In genomic region chr12:116610971-116611541, GRCh38 we compare ENCODE assay signal across 21 cellular contexts. TPM values are rescaled to one million over a fixed set of nuclear protein-coding genes. Genes with fewer than 3 reads are reported as not detected.
DNase-seq lines count a peak whose midpoint lies in the region; ATAC-seq and TF ChIP-seq lines count a peak whose summit lies in the region.
"Had no signal": no experiment of that assay in that cellular context is flagged by ENCODE, and none has a peak within 500 bp of the region (broad histone marks: within the 10 kb centered on the region; RNA-seq: fewer than 3 reads in every experiment).

No MANE protein-coding gene starts in this region.

- no peaks in the 10 kb centered on the region for H4K20me1 ChIP-seq in OCI-LY3 (ENCODE audit: insufficient read depth, low read length)

- ATAC-seq in stimulated activated naive CD8-positive, alpha-beta T cell treated with anti-CD3 and anti-CD28 coated beads, Interleukin-15, Interleukin-2, amounts not matched to agents 100 U/mL and 50 U/mL, for 24 hours = peak; percentile 61
- no peak for ATAC-seq in stimulated activated naive CD8-positive, alpha-beta T cell treated with anti-CD3 and anti-CD28 coated beads, Interleukin-15, amount 100 ng/mL, for 72 hours
- ATAC-seq: activated naive CD4-positive, alpha-beta T cell treated with anti-CD3 and anti-CD28 coated beads, Interleukin-2, amount 50 U/mL, for 72 hours had no signal

- no peak overlapping the region for H3K4me3 Mint-ChIP-seq in stimulated activated naive CD8-positive, alpha-beta T cell treated with anti-CD3 and anti-CD28 coated beads, Interleukin-15, amount 100 ng/mL, for 72 hours
- no peak overlapping the region for H3K4me3 Mint-ChIP-seq in CD4-positive, alpha-beta memory T cell
- H3K4me3 Mint-ChIP-seq: activated CD4-positive, alpha-beta T cell treated with anti-CD3 and anti-CD28 coated beads, Interleukin-2, amount 10 ng/mL, durations not matched to agents 7 days and 5 days; IgD-negative memory B cell had no signal

- CTCF ChIA-PET in A673 (lab: Charles Lee) = no interaction called here
- CTCF ChIA-PET in CD4-positive, alpha-beta memory T cell (lab: Charles Lee; ENCODE audit: partially characterized antibody) = interaction anchor here (0.6 to 1.2 kb wide), 4 partner anchors 123 to 375 kb away, joined by 3 to 4 read pairs (median 4); no protein-coding TSS in a partner anchor

- no TSS peak for BruUV-seq in A673 (replicated peaks; lab: Mats Ljungman, UMichigan)

- no peaks in the 10 kb centered on the region for H3K4me1 Mint-ChIP-seq in stimulated activated naive CD8-positive, alpha-beta T cell treated with anti-CD3 and anti-CD28 coated beads, Interleukin-15, amount 100 ng/mL, for 72 hours
- H3K4me1 Mint-ChIP-seq in CD4-positive, alpha-beta memory T cell = peaks cover 0 to 2% (median 0%) of the 10 kb centered on the region in 4 donors

- H3K36me3 ChIP-seq in OCI-LY3 (replicated peaks; ENCODE audit: low read depth, low read length) (no peaks in the 10 kb centered on the region), A673 (ENCODE audit: insufficient read depth, low read length, poor library complexity, severe bottlenecking) (no peaks in the 10 kb centered on the region)
- H3K36me3 ChIP-seq in CD4-positive, alpha-beta memory T cell (ENCODE audit: insufficient read depth, low read length) = no peaks in the 10 kb centered on the region
- H3K36me3 ChIP-seq: right lobe of liver had no signal

- H3K4me2 ChIP-seq in OCI-LY3 (ENCODE audit: low read length) = peak overlapping the region; percentile 12; the same call in 1 of the 2 replicates
- H3K4me2 ChIP-seq: SK-N-SH had no signal

- H3K27ac ChIP-seq in OCI-LY3 (ENCODE audit: low read length) = no peak overlapping the region
- no peak overlapping the region for H3K27ac ChIP-seq in A673 (ENCODE audit: low read depth, low read length, poor library complexity, severe bottlenecking)
- H3K27ac ChIP-seq in CD4-positive, alpha-beta memory T cell (ENCODE audit: low read depth, low read length) = no peak overlapping the region
- H3K27ac ChIP-seq: coronary artery, right lobe of liver had no signal

- H3K9me3 ChIP-seq in OCI-LY3 (ENCODE audit: insufficient read depth, low read length) = no peaks in the 10 kb centered on the region
- no peaks in the 10 kb centered on the region for H3K9me3 ChIP-seq in A673 (ENCODE audit: low read depth, low read length, poor library complexity, severe bottlenecking)
- no peaks in the 10 kb centered on the region for H3K9me3 ChIP-seq in CD4-positive, alpha-beta memory T cell (ENCODE audit: control insufficient read depth in 1 of 2, low read length in 2 of 2)
- H3K9me3 ChIP-seq: right lobe of liver, SK-N-SH had no signal

- H3K27ac Mint-ChIP-seq in stimulated activated naive CD8-positive, alpha-beta T cell treated with anti-CD3 and anti-CD28 coated beads, Interleukin-15, amount 100 ng/mL, for 72 hours = no peak overlapping the region
- no peak overlapping the region for H3K27ac Mint-ChIP-seq in CD4-positive, alpha-beta memory T cell
- H3K27ac Mint-ChIP-seq: activated CD4-positive, alpha-beta T cell treated with anti-CD3 and anti-CD28 coated beads, Interleukin-2, amount 10 ng/mL, durations not matched to agents 7 days and 5 days; IgD-negative memory B cell had no signal

- POLR2A ChIA-PET in A673 (lab: Charles Lee; ENCODE audit: low non-redundant PET) = no interaction called here
- POLR2A ChIA-PET in CD4-positive, alpha-beta memory T cell (lab: Charles Lee; ENCODE audit: partially characterized antibody) = no interaction called here

- H3K9ac ChIP-seq in OCI-LY3 (ENCODE audit: low read length) = no peak overlapping the region
- H3K9ac ChIP-seq: SK-N-SH had no signal

- TF ChIP-seq CTCF in OCI-LY3 (IDR thresholded peaks at IDR 0.05; ENCODE audit: low read depth, low read length) (no peak), A673 (conservative IDR thresholded peaks at IDR 0.05; ENCODE audit: low read depth, low read length) (no peak)

- H3K4me1 ChIP-seq in OCI-LY3 (ENCODE audit: low read length) (peaks cover 6% of the 10 kb centered on the region), A673 (ENCODE audit: insufficient read depth, low read length, poor library complexity, severe bottlenecking) (no peaks in the 10 kb centered on the region)
- no peaks in the 10 kb centered on the region for H3K4me1 ChIP-seq in CD4-positive, alpha-beta memory T cell (ENCODE audit: insufficient read depth, low read length)

- no peaks in the 10 kb centered on the region for H3K27me3 Mint-ChIP-seq in stimulated activated naive CD8-positive, alpha-beta T cell treated with anti-CD3 and anti-CD28 coated beads, Interleukin-15, amount 100 ng/mL, for 72 hours
- H3K27me3 Mint-ChIP-seq in CD4-positive, alpha-beta memory T cell = peaks cover 0 to 3% of the 10 kb centered on the region in 2 donors

- no peak overlapping the region for H2AFZ ChIP-seq in OCI-LY3 (ENCODE audit: low read depth, low read length)

- intact Hi-C loops in A673 (cut with micrococcal nuclease; ENCODE audit: unreplicated experiment) = no loop called here
- intact Hi-C loops in CD4-positive, alpha-beta memory T cell (cut with micrococcal nuclease) = no loop called here

- H3K4me3 ChIP-seq in OCI-LY3 (ENCODE audit: low read length) (no peak overlapping the region), A673 (ENCODE audit: low read depth, low read length, poor library complexity, severe bottlenecking) (no peak overlapping the region)
- no peak overlapping the region for H3K4me3 ChIP-seq in CD4-positive, alpha-beta memory T cell (ENCODE audit: low read length in 2 of 2)
- H3K4me3 ChIP-seq: coronary artery, right lobe of liver had no signal

- H3K27me3 ChIP-seq in OCI-LY3 (ENCODE audit: low read depth, low read length) (peaks cover 15% of the 10 kb centered on the region), A673 (replicated peaks; ENCODE audit: insufficient read depth, low read depth, low read length, poor library complexity) (no peaks in the 10 kb centered on the region)
- no peaks in the 10 kb centered on the region for H3K27me3 ChIP-seq in CD4-positive, alpha-beta memory T cell (ENCODE audit: insufficient read depth, low read length)
- H3K27me3 ChIP-seq: right lobe of liver had no signal

- H3K36me3 Mint-ChIP-seq in CD4-positive, alpha-beta memory T cell = no peaks in the 10 kb centered on the region
- H3K36me3 Mint-ChIP-seq: activated naive CD4-positive, alpha-beta T cell treated with anti-CD3 and anti-CD28 coated beads, Interleukin-2, amount 50 U/mL, for 72 hours had no signal

- H3K9me3 Mint-ChIP-seq in stimulated activated naive CD8-positive, alpha-beta T cell treated with anti-CD3 and anti-CD28 coated beads, Interleukin-15, amount 100 ng/mL, for 72 hours = no peaks in the 10 kb centered on the region
- H3K9me3 Mint-ChIP-seq in CD4-positive, alpha-beta memory T cell = peaks cover 0 to 3% (median 0%) of the 10 kb centered on the region in 8 donors
- H3K9me3 Mint-ChIP-seq: activated CD4-positive, alpha-beta T cell treated with anti-CD3 and anti-CD28 coated beads, Interleukin-2, amount 10 ng/mL, durations not matched to agents 7 days and 5 days; activated naive CD4-positive, alpha-beta T cell treated with anti-CD3 and anti-CD28 coated beads, Interleukin-2, amount 50 U/mL, for 72 hours; IgD-negative memory B cell had no signal

- no peak for DNase-seq in stimulated activated naive CD8-positive, alpha-beta T cell treated with anti-CD3 and anti-CD28 coated beads, Interleukin-15, Interleukin-2, amounts not matched to agents 100 U/mL and 50 U/mL, for 24 hours
- DNase-seq in stimulated activated naive CD8-positive, alpha-beta T cell treated with anti-CD3 and anti-CD28 coated beads, Interleukin-15, amount 100 ng/mL, for 72 hours = no peak
- DNase-seq in iris pigment epithelial cell (ENCODE audit: low read depth) (peak; percentile 12), A673 (ENCODE audit: low spot score) (no peak)
- no peak for DNase-seq in central memory CD4-positive, alpha-beta T cell
- no peak for DNase-seq in CD4-positive, alpha-beta memory T cell
- DNase-seq: activated CD4-positive, alpha-beta T cell treated with anti-CD3 and anti-CD28 coated beads, Interleukin-2, amount 10 ng/mL, durations not matched to agents 7 days and 5 days; activated T-cell treated with anti-CD3 and anti-CD28 coated beads, Interleukin-2, amount 50 U/mL, for 1 hour; foreskin melanocyte; H7; NCI-H1048; NCI-H524; right lobe of liver; SK-N-SH; stimulated activated naive CD4-positive, alpha-beta T cell treated with Interleukin-2 at 50 U/mL for 16 hours had no signal

- no peaks in the 10 kb centered on the region for H3K79me2 ChIP-seq in OCI-LY3 (ENCODE audit: low read length)

RNA-seq across cellular contexts. Expression of gene MAP1LC3B2, which starts 51.9 kb away (rescaled TPM):
- 1.7 and 3.9 TPM in 2 replicates for total RNA-seq in A673 (2021)
- total RNA-seq in CD4-positive, alpha-beta memory T cell = 1 to 10 TPM; 1.7 to 2.9 TPM
- polyA plus RNA-seq in CD4-positive, alpha-beta memory T cell = 1 to 10 TPM; 4.4 to 6.8 TPM
- total RNA-seq: H7, OCI-LY7, urinary bladder had no signal
